25 cellular contexts compared by ENCODE assay signal in genomic region chr10:73817826-73818225, GRCh38. TPM values are rescaled to one million over a fixed set of nuclear protein-coding genes. Genes with fewer than 3 reads are reported as not detected.
DNase-seq lines count a peak whose midpoint lies in the region; ATAC-seq and TF ChIP-seq lines count a peak whose summit lies in the region.
"Had no signal": no experiment of that assay in that cellular context is flagged by ENCODE, and none has a peak within 500 bp of the region (broad histone marks: within the 10 kb centered on the region; RNA-seq: fewer than 3 reads in every experiment).

No MANE protein-coding gene starts in this region.

- no peaks in the 10 kb centered on the region for H3K9me3 Mint-ChIP-seq in activated CD8-positive, alpha-beta T cell treated with anti-CD3 and anti-CD28 coated beads, Interleukin-2, amount 10 ng/mL, durations not matched to agents 7 days and 5 days (ENCODE audit: insufficient read depth)
- no peaks in the 10 kb centered on the region for H3K9me3 Mint-ChIP-seq in activated CD8-positive, alpha-beta T cell treated with anti-CD3 and anti-CD28 coated beads for 36 hours
- no peaks in the 10 kb centered on the region for H3K9me3 Mint-ChIP-seq in activated T-helper 17 cell treated with anti-CD3 and anti-CD28 coated beads, Interleukin-2, amount 50 U/mL, for 72 hours
- no peaks in the 10 kb centered on the region for H3K9me3 Mint-ChIP-seq in nephron progenitor cell
- H3K9me3 Mint-ChIP-seq: activated naive CD4-positive, alpha-beta T cell treated with anti-CD3 and anti-CD28 coated beads, Interleukin-2, amount 50 U/mL, for 24 hours; mesothelial cell of epicardium; WTC11 had no signal

- H3K36me3 Mint-ChIP-seq in activated CD8-positive, alpha-beta T cell treated with anti-CD3 and anti-CD28 coated beads, Interleukin-2, amount 10 ng/mL, durations not matched to agents 7 days and 5 days (ENCODE audit: low read depth): peaks cover 46% of the 10 kb centered on the region
- peaks cover 8% of the 10 kb centered on the region for H3K36me3 Mint-ChIP-seq in activated CD8-positive, alpha-beta T cell treated with anti-CD3 and anti-CD28 coated beads for 36 hours (ENCODE audit: low read depth)
- peaks cover 36% of the 10 kb centered on the region for H3K36me3 Mint-ChIP-seq in activated T-helper 17 cell treated with anti-CD3 and anti-CD28 coated beads, Interleukin-2, amount 50 U/mL, for 72 hours (ENCODE audit: low read depth)
- H3K36me3 Mint-ChIP-seq in nephron progenitor cell (ENCODE audit: low read depth): peaks cover 13% of the 10 kb centered on the region

- H3K27ac ChIP-seq in substantia nigra (ENCODE audit: low read depth, low read length, poor library complexity, severe bottlenecking): peak overlapping the region; percentile 17
- H3K27ac ChIP-seq: SJSA1 had no signal

- no peaks in the 10 kb centered on the region for H3K4me1 Mint-ChIP-seq in activated CD8-positive, alpha-beta T cell treated with anti-CD3 and anti-CD28 coated beads, Interleukin-2, amount 10 ng/mL, durations not matched to agents 7 days and 5 days (ENCODE audit: low read depth)
- H3K4me1 Mint-ChIP-seq in activated CD8-positive, alpha-beta T cell treated with anti-CD3 and anti-CD28 coated beads for 36 hours (ENCODE audit: low read depth): no peaks in the 10 kb centered on the region
- H3K4me1 Mint-ChIP-seq in activated T-helper 17 cell treated with anti-CD3 and anti-CD28 coated beads, Interleukin-2, amount 50 U/mL, for 72 hours: no peaks in the 10 kb centered on the region
- peaks cover 24% of the 10 kb centered on the region for H3K4me1 Mint-ChIP-seq in nephron progenitor cell
- H3K4me1 Mint-ChIP-seq: activated naive CD4-positive, alpha-beta T cell treated with anti-CD3 and anti-CD28 coated beads, Interleukin-2, amount 50 U/mL, for 24 hours had no signal

- CTCF ChIA-PET in activated CD8-positive, alpha-beta T cell treated with anti-CD3 and anti-CD28 coated beads, Interleukin-2, amount 10 ng/mL, durations not matched to agents 7 days and 5 days (lab: Charles Lee): interaction anchor here (1.3 kb wide), 1 partner anchor 62 kb away, joined by 5 read pairs; no protein-coding TSS in a partner anchor
- CTCF ChIA-PET in activated CD8-positive, alpha-beta T cell treated with anti-CD3 and anti-CD28 coated beads for 36 hours (lab: Charles Lee): interaction anchor here (2.1 kb wide), 1 partner anchor 62 kb away, joined by 8 read pairs; no protein-coding TSS in a partner anchor

- intact Hi-C loops in activated CD8-positive, alpha-beta T cell treated with anti-CD3 and anti-CD28 coated beads for 36 hours (cut with micrococcal nuclease): no loop called here

- no peaks in the 10 kb centered on the region for H3K27me3 Mint-ChIP-seq in activated CD8-positive, alpha-beta T cell treated with anti-CD3 and anti-CD28 coated beads, Interleukin-2, amount 10 ng/mL, durations not matched to agents 7 days and 5 days (ENCODE audit: low read depth)
- H3K27me3 Mint-ChIP-seq in activated CD8-positive, alpha-beta T cell treated with anti-CD3 and anti-CD28 coated beads for 36 hours: no peaks in the 10 kb centered on the region
- no peaks in the 10 kb centered on the region for H3K27me3 Mint-ChIP-seq in activated T-helper 17 cell treated with anti-CD3 and anti-CD28 coated beads, Interleukin-2, amount 50 U/mL, for 72 hours
- H3K27me3 Mint-ChIP-seq in nephron progenitor cell (ENCODE audit: low read depth, poor library complexity): no peaks in the 10 kb centered on the region
- H3K27me3 Mint-ChIP-seq: activated naive CD4-positive, alpha-beta T cell treated with anti-CD3 and anti-CD28 coated beads, Interleukin-2, amount 50 U/mL, for 24 hours had no signal

- POLR2A ChIA-PET in activated CD8-positive, alpha-beta T cell treated with anti-CD3 and anti-CD28 coated beads, Interleukin-2, amount 10 ng/mL, durations not matched to agents 7 days and 5 days (lab: Charles Lee): no interaction called here
- POLR2A ChIA-PET in activated CD8-positive, alpha-beta T cell treated with anti-CD3 and anti-CD28 coated beads for 36 hours (lab: Charles Lee): interaction anchor here (1.8 kb wide), 1 partner anchor 17 kb away, joined by 5 read pairs; no protein-coding TSS in a partner anchor

- DNase-seq in activated CD8-positive, alpha-beta T cell treated with anti-CD3 and anti-CD28 coated beads, Interleukin-2, amount 10 ng/mL, durations not matched to agents 7 days and 5 days: no peak
- DNase-seq in activated CD8-positive, alpha-beta T cell treated with anti-CD3 and anti-CD28 coated beads for 36 hours: no peak
- no peak for DNase-seq in nephron progenitor cell
- DNase-seq in substantia nigra (lab: John Stamatoyannopoulos, UW): no peak
- DNase-seq in NCI-H128 (lab: John Stamatoyannopoulos, UW; ENCODE audit: unreplicated experiment): no peak
- no peak for DNase-seq in AG08395 (ENCODE audit: low spot score)
- DNase-seq: 8988T; anterior cingulate cortex; DND-41; effector memory CD4-positive, alpha-beta T cell; GF-D8; GM23248; kidney; NCI-H1105; NCI-H1930; NCI-H2171 treated with DMSO at 0.1 percent for 48 hours; NCI-H510A; stimulated activated CD4-positive, alpha-beta T cell treated with anti-CD3 and anti-CD28 coated beads, Interleukin-15, amount 100 ng/mL, for 24 hours; stimulated activated CD4-positive, alpha-beta T cell treated with anti-CD3 and anti-CD28 coated beads, Interleukin-4, amount 100 ng/mL, for 4 hours had no signal

- peak overlapping the region; percentile 15 for H3K27ac Mint-ChIP-seq in activated CD8-positive, alpha-beta T cell treated with anti-CD3 and anti-CD28 coated beads, Interleukin-2, amount 10 ng/mL, durations not matched to agents 7 days and 5 days
- H3K27ac Mint-ChIP-seq in activated CD8-positive, alpha-beta T cell treated with anti-CD3 and anti-CD28 coated beads for 36 hours: no peak overlapping the region
- H3K27ac Mint-ChIP-seq in activated T-helper 17 cell treated with anti-CD3 and anti-CD28 coated beads, Interleukin-2, amount 50 U/mL, for 72 hours: peak overlapping the region; percentile 52
- peak overlapping the region; percentile 48 for H3K27ac Mint-ChIP-seq in nephron progenitor cell
- H3K27ac Mint-ChIP-seq: activated naive CD4-positive, alpha-beta T cell treated with anti-CD3 and anti-CD28 coated beads, Interleukin-2, amount 50 U/mL, for 24 hours; mesothelial cell of epicardium; WTC11 had no signal

- no peak overlapping the region for H3K4me3 Mint-ChIP-seq in activated CD8-positive, alpha-beta T cell treated with anti-CD3 and anti-CD28 coated beads, Interleukin-2, amount 10 ng/mL, durations not matched to agents 7 days and 5 days
- no peak overlapping the region for H3K4me3 Mint-ChIP-seq in activated CD8-positive, alpha-beta T cell treated with anti-CD3 and anti-CD28 coated beads for 36 hours
- H3K4me3 Mint-ChIP-seq in activated T-helper 17 cell treated with anti-CD3 and anti-CD28 coated beads, Interleukin-2, amount 50 U/mL, for 72 hours: no peak overlapping the region
- no peak overlapping the region for H3K4me3 Mint-ChIP-seq in nephron progenitor cell
- H3K4me3 Mint-ChIP-seq: activated naive CD4-positive, alpha-beta T cell treated with anti-CD3 and anti-CD28 coated beads, Interleukin-2, amount 50 U/mL, for 24 hours; mesothelial cell of epicardium; WTC11 had no signal

- ATAC-seq in activated CD8-positive, alpha-beta T cell treated with anti-CD3 and anti-CD28 coated beads, Interleukin-2, amount 10 ng/mL, durations not matched to agents 7 days and 5 days: no peak
- ATAC-seq in activated CD8-positive, alpha-beta T cell treated with anti-CD3 and anti-CD28 coated beads for 36 hours: no peak
- no peak for ATAC-seq in activated T-helper 17 cell treated with anti-CD3 and anti-CD28 coated beads, Interleukin-2, amount 50 U/mL, for 72 hours (replicated peaks)
- no peak for ATAC-seq in GM19463 (IDR thresholded peaks at IDR 0.05; ENCODE audit: unreplicated experiment)

- no peak for TF ChIP-seq CTCF in activated CD8-positive, alpha-beta T cell treated with anti-CD3 and anti-CD28 coated beads for 36 hours (IDR thresholded peaks at IDR 0.05)
- no peak for TF ChIP-seq CTCF in nephron progenitor cell (IDR thresholded peaks at IDR 0.05)

RNA-seq across cellular contexts. Expression of gene NDST2, which starts 6.4 kb away (rescaled TPM):
- 10 to 100 TPM; 60.7 to 61.1 TPM for total RNA-seq in activated CD8-positive, alpha-beta T cell treated with anti-CD3 and anti-CD28 coated beads, Interleukin-2, amount 10 ng/mL, durations not matched to agents 7 days and 5 days
- 10 to 100 TPM; 51.1 to 53.5 TPM for total RNA-seq in activated CD8-positive, alpha-beta T cell treated with anti-CD3 and anti-CD28 coated beads for 36 hours
- 10 to 100 TPM; 41.2 to 64.0 TPM for total RNA-seq in activated T-helper 17 cell treated with anti-CD3 and anti-CD28 coated beads, Interleukin-2, amount 50 U/mL, for 72 hours

RNA-seq across cellular contexts. Expression of gene ZSWIM8, which starts 32.4 kb away (rescaled TPM):
- 10 to 100 TPM; 58.3 to 69.3 TPM for total RNA-seq in activated CD8-positive, alpha-beta T cell treated with anti-CD3 and anti-CD28 coated beads, Interleukin-2, amount 10 ng/mL, durations not matched to agents 7 days and 5 days
- total RNA-seq in activated CD8-positive, alpha-beta T cell treated with anti-CD3 and anti-CD28 coated beads for 36 hours: 10 to 100 TPM; 30.0 to 41.0 TPM
- total RNA-seq in activated T-helper 17 cell treated with anti-CD3 and anti-CD28 coated beads, Interleukin-2, amount 50 U/mL, for 72 hours: 100 to 1,000 TPM in 1 of 2 donors, 10 to 100 TPM in 1; 66.1 to 113 TPM

RNA-seq across cellular contexts. Expression of gene CHCHD1, which starts 36.0 kb away (rescaled TPM):
- total RNA-seq in activated CD8-positive, alpha-beta T cell treated with anti-CD3 and anti-CD28 coated beads, Interleukin-2, amount 10 ng/mL, durations not matched to agents 7 days and 5 days: 10 to 100 TPM; 33.0 to 35.3 TPM
- 10 to 100 TPM; 28.9 to 33.0 TPM for total RNA-seq in activated CD8-positive, alpha-beta T cell treated with anti-CD3 and anti-CD28 coated beads for 36 hours
- total RNA-seq in activated T-helper 17 cell treated with anti-CD3 and anti-CD28 coated beads, Interleukin-2, amount 50 U/mL, for 72 hours: 10 to 100 TPM; 30.2 to 32.8 TPM

RNA-seq across cellular contexts. Expression of gene CAMK2G, which starts 56.5 kb away (rescaled TPM):
- total RNA-seq in activated CD8-positive, alpha-beta T cell treated with anti-CD3 and anti-CD28 coated beads, Interleukin-2, amount 10 ng/mL, durations not matched to agents 7 days and 5 days: 10 to 100 TPM; 43.2 to 48.4 TPM
- total RNA-seq in activated CD8-positive, alpha-beta T cell treated with anti-CD3 and anti-CD28 coated beads for 36 hours: 10 to 100 TPM; 17.8 to 18.5 TPM
- 10 to 100 TPM; 19.5 to 23.2 TPM for total RNA-seq in activated T-helper 17 cell treated with anti-CD3 and anti-CD28 coated beads, Interleukin-2, amount 50 U/mL, for 72 hours
